In the genomic region with DNA sequence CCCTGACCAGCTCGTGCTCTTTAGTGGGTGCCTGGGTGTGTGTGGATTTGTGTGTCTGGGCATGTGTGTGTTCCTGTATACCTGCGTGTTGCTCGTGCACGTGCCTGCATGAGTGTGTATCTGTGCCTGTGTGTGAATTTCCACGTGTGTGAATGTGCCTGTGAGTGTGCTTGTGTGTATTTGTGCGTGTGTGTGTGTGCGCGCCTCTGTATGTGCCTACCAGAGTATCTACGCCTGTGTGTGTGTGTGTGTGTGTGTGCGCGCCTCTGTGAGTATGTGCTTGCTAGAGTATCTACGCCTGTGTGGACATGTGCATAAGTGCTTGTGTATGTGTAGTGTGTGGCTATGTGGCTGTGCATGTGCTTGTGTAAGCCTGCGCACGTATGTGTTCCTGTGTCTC, we compare ENCODE assay signal across 26 cellular contexts. TPM values are rescaled to one million over a fixed set of nuclear protein-coding genes. Genes with fewer than 3 reads are reported as not detected.
A peak's percentile ranks its signal among the peaks of the same experiment; 100 is the strongest.
DNase-seq lines count a peak whose midpoint lies in the region; ATAC-seq, FAIRE-seq and TF ChIP-seq lines count a peak whose summit lies in the region.
"Had no signal": no experiment of that assay in that cellular context is flagged by ENCODE, and none has a peak within 500 bp of the region (broad histone marks: within the 10 kb centered on the region; RNA-seq: fewer than 3 reads in every experiment).

No MANE protein-coding gene starts in this region.

- H2BK12ac ChIP-seq in H1 (ENCODE audit: low read depth, low read length), result peak overlapping the region; percentile 13; the same call in 1 of the 2 replicates

- TF ChIP-seq CTCF in C4-2B (conservative IDR thresholded peaks at IDR 0.05) (no peak), H1 (IDR thresholded peaks at IDR 0.05; ENCODE audit: control extremely low read depth in 1 of 3, insufficient read depth in 1 of 3, low read depth in 1 of 3, low read length in 3 of 3) (no peak), progenitor cell of endocrine pancreas (IDR thresholded peaks at IDR 0.05; ENCODE audit: unreplicated experiment) (no peak)

- no peaks in the 10 kb centered on the region for H4K20me1 ChIP-seq in H1 (replicated peaks in 1 of 2; ENCODE audit: control insufficient read depth in 1 of 2, insufficient read depth in 2 of 2, low read length in 2 of 2)
- H4K20me1 ChIP-seq: BLaER1 treated with 17β-estradiol and CSF1 and Interleukin-3, amounts not matched to agents 10 nM and 100 nM had no signal

- H3K27me3 ChIP-seq in H1 (replicated peaks in 1 of 4; ENCODE audit: control insufficient read depth in 3 of 4, extremely low read depth in 1 of 4, insufficient read depth in 3 of 4, low read length in 3 of 4), result no peaks in the 10 kb centered on the region
- H3K27me3 ChIP-seq: BLaER1 treated with 17β-estradiol and CSF1 and Interleukin-3, amounts not matched to agents 10 nM and 100 nM; brain microvascular endothelial cell; Peyer's patch; spleen had no signal

- 0 out of 2 replicates have a peak overlapping the region, but pooled peaks have one; percentile 1 for H2AK5ac ChIP-seq in H1 (ENCODE audit: low read depth, low read length)

- H3K27ac Mint-ChIP-seq in progenitor cell of endocrine pancreas, result peak overlapping the region; percentile 93
- H3K27ac Mint-ChIP-seq: activated CD4-positive, alpha-beta memory T cell treated with anti-CD3 and anti-CD28 coated beads, Interleukin-2, amount 10 ng/mL, durations not matched to agents 7 days and 5 days; activated T-helper 1 cell treated with anti-CD3 and anti-CD28 coated beads, Interleukin-12 subunit alpha, Interleukin-12 subunit beta, Interleukin-2, Interleukin-4 antibody, amounts not matched to agents 30 ng/mL and 10 ng/mL and 1 ng/mL, durations not matched to agents 14 hours and 24 hours and 36 hours had no signal

- H3K4me3 ChIP-seq in H1 (ENCODE audit: extremely low read depth in 1 of 4, insufficient read depth in 2 of 4, low read depth in 3 of 4, low read length in 4 of 4), result no peak overlapping the region
- H3K4me3 ChIP-seq: BLaER1 treated with 17β-estradiol and CSF1 and Interleukin-3, amounts not matched to agents 10 nM and 100 nM had no signal

- H3K56ac ChIP-seq in H1 (replicated peaks; ENCODE audit: insufficient read length, low read depth, low read length), result peak overlapping the region; percentile 53

- peak overlapping the region; percentile 14; the same call in 1 of the 2 replicates for H4K8ac ChIP-seq in H1 (ENCODE audit: extremely low read depth, insufficient read depth, low read length)

- no peaks in the 10 kb centered on the region for H3K27me3 Mint-ChIP-seq in progenitor cell of endocrine pancreas
- H3K27me3 Mint-ChIP-seq: stimulated activated naive CD8-positive, alpha-beta T cell treated with anti-CD3 and anti-CD28 coated beads, Interleukin-15, amount 100 ng/mL, for 72 hours had no signal

- H3K27ac ChIP-seq in C4-2B (peak overlapping the region; percentile 96), H1 (ENCODE audit: low read depth, low read length) (no peak overlapping the region)
- H3K27ac ChIP-seq: brain microvascular endothelial cell had no signal

- peaks cover 0 to 11% (median 8%) of the 10 kb centered on the region in 4 experiments; a peak in 6 of 7 replicates for H3K4me1 ChIP-seq in H1 (replicated peaks in 1 of 4; ENCODE audit: control insufficient read depth in 3 of 4, insufficient read depth in 4 of 4, low read length in 3 of 4)

- no peak overlapping the region for H3K18ac ChIP-seq in H1 (ENCODE audit: extremely low read depth, low read length)

- H2BK15ac ChIP-seq in H1 (ENCODE audit: low read length), result peak overlapping the region; percentile 95; the same call in 1 of the 2 replicates

- H3K9ac ChIP-seq in H1 (replicated peaks in 1 of 4; ENCODE audit: extremely low read depth in 1 of 4, low read depth in 3 of 4, low read length in 3 of 4), result peak overlapping the region in 2 of 4 experiments; percentile 28 to 49; a peak in 3 of 7 replicates
- H3K9ac ChIP-seq: BLaER1 treated with 17β-estradiol and CSF1 and Interleukin-3, amounts not matched to agents 10 nM and 100 nM had no signal

- no peak overlapping the region for H2BK5ac ChIP-seq in H1 (ENCODE audit: low read depth, low read length)

- TF ChIP-seq EP300 in H1 (IDR thresholded peaks at IDR 0.05; ENCODE audit: borderline replicate concordance in 1 of 2, low read depth in 2 of 2, low read length in 2 of 2), result no peak

- no peak for TF ChIP-seq POLR2A in H1 (IDR thresholded peaks at IDR 0.05; ENCODE audit: control extremely low read depth in 1 of 2, low read depth in 2 of 2, low read length in 2 of 2)

- no peak overlapping the region for H3K23ac ChIP-seq in H1 (ENCODE audit: insufficient read length)

- no peaks in the 10 kb centered on the region for H3K36me3 Mint-ChIP-seq in progenitor cell of endocrine pancreas (ENCODE audit: insufficient read depth)

- peak overlapping the region; percentile 77 for H4K91ac ChIP-seq in H1 (replicated peaks; ENCODE audit: insufficient read length, low read length)

- POLR2A ChIA-PET in H1 (lab: Charles Lee; ENCODE audit: partially characterized antibody), result interaction anchor here (0.6 to 2.1 kb wide), 8 partner anchors 8 to 76 kb away, joined by 3 to 12 read pairs (median 4); partner anchors contain the start of genes PI4KB, PSMB4 and RFX5

- peaks cover 18% of the 10 kb centered on the region for H3K4me1 Mint-ChIP-seq in progenitor cell of endocrine pancreas (ENCODE audit: low read depth)
- H3K4me1 Mint-ChIP-seq: activated CD4-positive, alpha-beta memory T cell treated with anti-CD3 and anti-CD28 coated beads, Interleukin-2, amount 10 ng/mL, durations not matched to agents 7 days and 5 days had no signal

- no peak overlapping the region; a peak in 1 of 4 replicates for H3K4me2 ChIP-seq in H1 (ENCODE audit: insufficient read depth in 1 of 2, low read depth in 2 of 2, low read length in 2 of 2)

- WGBS in H1 (ENCODE audit: extremely low coverage in 1 of 2, insufficient coverage in 1 of 2, insufficient read length in 1 of 2, insufficient replicate concordance in 2 of 2, low coverage in 1 of 2, low lambda C conversion rate in 2 of 2, missing lambda C conversion rate in 1 of 2), 2 experiments, result 96% methylated on average over 14 of the region's 14 CpGs; no CpG with 5 or more reads in 1 of the 2 experiments

- peak overlapping the region; percentile 96 for H3K4ac ChIP-seq in H1 (replicated peaks; ENCODE audit: insufficient read length, low read depth, low read length)

- H3K36me3 ChIP-seq in H1 (ENCODE audit: control insufficient read depth in 2 of 4, insufficient read depth in 4 of 4, low read length in 3 of 4), result no peaks in the 10 kb centered on the region; a peak in 1 of 8 replicates
- H3K36me3 ChIP-seq: BLaER1 treated with 17β-estradiol and CSF1 and Interleukin-3, amounts not matched to agents 10 nM and 100 nM; brain microvascular endothelial cell had no signal

- H3K79me2 ChIP-seq in H1 (ENCODE audit: control insufficient read depth in 1 of 2, insufficient read depth in 2 of 2, low read length in 2 of 2), result no peaks in the 10 kb centered on the region

- no peak for ATAC-seq in HG02970 (IDR thresholded peaks at IDR 0.05; ENCODE audit: low FRiP score, unreplicated experiment)
- ATAC-seq: stimulated activated naive CD8-positive, alpha-beta T cell treated with anti-CD3 and anti-CD28 coated beads, Interleukin-15, amount 100 ng/mL, for 72 hours had no signal

- peak overlapping the region; percentile 14; the same call in 1 of the 2 replicates for H2AFZ ChIP-seq in H1 (ENCODE audit: low read length)

- no peak overlapping the region; the same call in 1 of the 2 replicates for H2BK20ac ChIP-seq in H1 (ENCODE audit: low read length)

- peaks cover 2% of the 10 kb centered on the region; the same call in 1 of the 2 replicates for H3K23me2 ChIP-seq in H1 (ENCODE audit: low read depth, low read length)

- CTCF ChIA-PET in H1 (lab: Charles Lee; ENCODE audit: partially characterized antibody), result interaction anchor here (0.7 to 1.3 kb wide), 3 partner anchors 25 to 34 kb away, joined by 3 read pairs; no protein-coding TSS in a partner anchor

- DNase-seq in NCI-H69 (lab: John Stamatoyannopoulos, UW) (peak; percentile 23), H1 (ENCODE audit: low read depth in 1 of 2, low spot score in 2 of 2) (no peak), progenitor cell of endocrine pancreas (ENCODE audit: low spot score, unreplicated experiment) (no peak), DMS153 (lab: John Stamatoyannopoulos, UW) (no peak), HPDE6-E6E7 (ENCODE audit: extremely low spot score) (no peak)
- DNase-seq: activated CD4-positive, alpha-beta memory T cell treated with anti-CD3 and anti-CD28 coated beads, Interleukin-2, amount 10 ng/mL, durations not matched to agents 7 days and 5 days; activated CD8-positive, alpha-beta memory T cell treated with anti-CD3 and anti-CD28 coated beads, Interleukin-2, amount 50 U/mL, for 4 hours; activated naive CD4-positive, alpha-beta T cell treated with anti-CD3 and anti-CD28 coated beads, Interleukin-2, amount 50 U/mL, for 16 hours; cerebellar nuclear complex; GDM1; GOT3; NCI-H1436 treated with DMSO at 0.1 percent for 48 hours; stimulated activated CD4-positive, alpha-beta T cell treated with anti-CD3 and anti-CD28 coated beads, Interleukin-2, amount 100 ng/mL, for 24 hours; stimulated activated CD8-positive, alpha-beta memory T cell treated with anti-CD3 and anti-CD28 coated beads, Interleukin-4, amount 100 ng/mL, for 48 hours; stimulated activated naive CD8-positive, alpha-beta T cell treated with anti-CD3 and anti-CD28 coated beads, Interleukin-15, amount 100 ng/mL, for 72 hours had no signal

- TF ChIP-seq RAD21 in H1 (IDR thresholded peaks at IDR 0.05 in 1 of 2, conservative IDR thresholded peaks at IDR 0.05 in 1 of 2; ENCODE audit: low read depth in 2 of 2, low read length in 2 of 2), result no peak

- FAIRE-seq in H1 (lab: Jason Lieb, UNC), result no peak

- H2BK120ac ChIP-seq in H1 (replicated peaks; ENCODE audit: low read depth, low read length), result peak overlapping the region; percentile 85

- no peaks in the 10 kb centered on the region for H3K79me1 ChIP-seq in H1 (ENCODE audit: low read depth, low read length)

- H4K5ac ChIP-seq in H1 (ENCODE audit: insufficient read length, low read depth, low read length), result no peak overlapping the region

- no peaks in the 10 kb centered on the region for H3K9me3 ChIP-seq in H1 (ENCODE audit: insufficient read depth in 2 of 2, low read depth in 1 of 2, low read length in 1 of 2)
- H3K9me3 ChIP-seq: BLaER1 treated with 17β-estradiol and CSF1 and Interleukin-3, amounts not matched to agents 10 nM and 100 nM; lower lobe of right lung; mucosa of descending colon; Peyer's patch; spleen had no signal

- H3K14ac ChIP-seq in H1 (ENCODE audit: insufficient read length), result no peak overlapping the region

- peak overlapping the region; percentile 44 for H3K4me3 Mint-ChIP-seq in progenitor cell of endocrine pancreas (ENCODE audit: low read depth)
- H3K4me3 Mint-ChIP-seq: activated CD4-positive, alpha-beta memory T cell treated with anti-CD3 and anti-CD28 coated beads, Interleukin-2, amount 10 ng/mL, durations not matched to agents 7 days and 5 days; activated T-helper 1 cell treated with anti-CD3 and anti-CD28 coated beads, Interleukin-12 subunit alpha, Interleukin-12 subunit beta, Interleukin-2, Interleukin-4 antibody, amounts not matched to agents 30 ng/mL and 10 ng/mL and 1 ng/mL, durations not matched to agents 14 hours and 24 hours and 36 hours; stimulated activated naive CD8-positive, alpha-beta T cell treated with anti-CD3 and anti-CD28 coated beads, Interleukin-15, amount 100 ng/mL, for 72 hours had no signal

- no peaks in the 10 kb centered on the region for H3K9me3 Mint-ChIP-seq in progenitor cell of endocrine pancreas (ENCODE audit: low read depth)
- H3K9me3 Mint-ChIP-seq: activated CD4-positive, alpha-beta memory T cell treated with anti-CD3 and anti-CD28 coated beads, Interleukin-2, amount 10 ng/mL, durations not matched to agents 7 days and 5 days; activated T-helper 1 cell treated with anti-CD3 and anti-CD28 coated beads, Interleukin-12 subunit alpha, Interleukin-12 subunit beta, Interleukin-2, Interleukin-4 antibody, amounts not matched to agents 30 ng/mL and 10 ng/mL and 1 ng/mL, durations not matched to agents 14 hours and 24 hours and 36 hours; stimulated activated naive CD8-positive, alpha-beta T cell treated with anti-CD3 and anti-CD28 coated beads, Interleukin-15, amount 100 ng/mL, for 72 hours had no signal

RNA-seq across cellular contexts. Expression of gene SELENBP1, which starts 0.7 kb away (rescaled TPM):
- total RNA-seq in H1 (2021; fragmentation: NEBNext Ultra II Directional; extraction: Animal tissue kit (Norgen Biotek cat#: 25700)), result 15.3 and 20.0 TPM in 2 replicates
- polyA plus RNA-seq in H1 (2011; rRNA removed), result 32.4 and 39.4 TPM in 2 replicates
- polyA plus RNA-seq in H1 (2011; cell fraction: cytosol; rRNA removed), result 39.9 TPM
- polyA plus RNA-seq in H1 (2011; cell fraction: nucleus; rRNA removed), result 120 TPM
- polyA plus RNA-seq in H1 (2012, experiment 1 of 2), result 22.5 to 28.2 TPM (median 25.5 TPM) in 4 replicates
- polyA plus RNA-seq in H1 (2012, experiment 2 of 2), result 18.5 TPM
- 11.7 TPM for polyA plus RNA-seq in H1 (2013, experiment 1 of 2)
- 10.3 TPM for polyA plus RNA-seq in H1 (2013, experiment 2 of 2)
- polyA minus RNA-seq in H1 (2011; rRNA and poly(A)+ RNA removed), result 18.6 and 27.3 TPM in 2 replicates
- polyA minus RNA-seq in H1 (2011; cell fraction: cytosol; rRNA and poly(A)+ RNA removed), result 12.6 TPM
- polyA minus RNA-seq in H1 (2011; cell fraction: nucleus; rRNA and poly(A)+ RNA removed), result 12.8 TPM
- total RNA-seq in progenitor cell of endocrine pancreas, result 56.2 and 57.0 TPM in 2 replicates
- total RNA-seq: activated CD4-positive, alpha-beta memory T cell treated with anti-CD3 and anti-CD28 coated beads, Interleukin-2, amount 10 ng/mL, durations not matched to agents 7 days and 5 days; activated T-helper 1 cell treated with anti-CD3 and anti-CD28 coated beads, Interleukin-12 subunit alpha, Interleukin-12 subunit beta, Interleukin-2, Interleukin-4 antibody, amounts not matched to agents 30 ng/mL and 10 ng/mL and 1 ng/mL, durations not matched to agents 14 hours and 24 hours and 36 hours; T-helper 2 cell treated with Interferon-gamma antibody and Interleukin-4, amounts not matched to agents 100 ng/mL and 5 ng/mL, for 36 hours had no signal
- polyA plus RNA-seq: neural cell had no signal

RNA-seq across cellular contexts. Expression of gene RFX5, which starts 26.1 kb away (rescaled TPM):
- total RNA-seq in H1 (2021; fragmentation: NEBNext Ultra II Directional; extraction: Animal tissue kit (Norgen Biotek cat#: 25700)), result 57.6 and 59.7 TPM in 2 replicates
- polyA plus RNA-seq in H1 (2011; rRNA removed), result 27.8 and 29.9 TPM in 2 replicates
- polyA plus RNA-seq in H1 (2011; cell fraction: cytosol; rRNA removed), result 47.2 TPM
- polyA plus RNA-seq in H1 (2011; cell fraction: nucleus; rRNA removed), result 120 TPM
- polyA plus RNA-seq in H1 (2012, experiment 1 of 2), result 42.3 to 70.4 TPM (median 49.2 TPM) in 4 replicates
- 20.4 TPM for polyA plus RNA-seq in H1 (2012, experiment 2 of 2)
- 34.9 TPM for polyA plus RNA-seq in H1 (2013, experiment 1 of 2)
- 34.7 TPM for polyA plus RNA-seq in H1 (2013, experiment 2 of 2)
- polyA minus RNA-seq in H1 (2011; rRNA and poly(A)+ RNA removed), result 121 and 134 TPM in 2 replicates
- polyA minus RNA-seq in H1 (2011; cell fraction: cytosol; rRNA and poly(A)+ RNA removed), result 38.2 TPM
- 39.0 TPM for polyA minus RNA-seq in H1 (2011; cell fraction: nucleus; rRNA and poly(A)+ RNA removed)
- 96.0 and 97.5 TPM in 2 replicates for total RNA-seq in progenitor cell of endocrine pancreas

RNA-seq across cellular contexts. Expression of gene PSMB4, which starts 26.2 kb away (rescaled TPM):
- 422 and 430 TPM in 2 replicates for total RNA-seq in H1 (2021; fragmentation: NEBNext Ultra II Directional; extraction: Animal tissue kit (Norgen Biotek cat#: 25700))
- 1,009 and 1,098 TPM in 2 replicates for polyA plus RNA-seq in H1 (2011; rRNA removed)
- polyA plus RNA-seq in H1 (2011; cell fraction: cytosol; rRNA removed), result 783 TPM
- polyA plus RNA-seq in H1 (2011; cell fraction: nucleus; rRNA removed), result 763 TPM
- 517 to 666 TPM (median 572 TPM) in 4 replicates for polyA plus RNA-seq in H1 (2012, experiment 1 of 2)
- polyA plus RNA-seq in H1 (2012, experiment 2 of 2), result 709 TPM
- polyA plus RNA-seq in H1 (2013, experiment 1 of 2), result 472 TPM
- 465 TPM for polyA plus RNA-seq in H1 (2013, experiment 2 of 2)
- 467 and 489 TPM in 2 replicates for polyA minus RNA-seq in H1 (2011; rRNA and poly(A)+ RNA removed)
- 239 TPM for polyA minus RNA-seq in H1 (2011; cell fraction: cytosol; rRNA and poly(A)+ RNA removed)
- 135 TPM for polyA minus RNA-seq in H1 (2011; cell fraction: nucleus; rRNA and poly(A)+ RNA removed)
- total RNA-seq in progenitor cell of endocrine pancreas, result 227 and 235 TPM in 2 replicates

RNA-seq across cellular contexts. Expression of gene PI4KB, which starts 46.0 kb away (rescaled TPM):
- 30.1 and 31.0 TPM in 2 replicates for total RNA-seq in H1 (2021; fragmentation: NEBNext Ultra II Directional; extraction: Animal tissue kit (Norgen Biotek cat#: 25700))
- 33.1 and 37.1 TPM in 2 replicates for polyA plus RNA-seq in H1 (2011; rRNA removed)
- 38.3 TPM for polyA plus RNA-seq in H1 (2011; cell fraction: cytosol; rRNA removed)
- 68.6 TPM for polyA plus RNA-seq in H1 (2011; cell fraction: nucleus; rRNA removed)
- polyA plus RNA-seq in H1 (2012, experiment 1 of 2), result 25.9 to 30.3 TPM (median 27.6 TPM) in 4 replicates
- polyA plus RNA-seq in H1 (2012, experiment 2 of 2), result 22.8 TPM
- 13.7 TPM for polyA plus RNA-seq in H1 (2013, experiment 1 of 2)
- 13.8 TPM for polyA plus RNA-seq in H1 (2013, experiment 2 of 2)
- polyA minus RNA-seq in H1 (2011; rRNA and poly(A)+ RNA removed), result 75.6 and 82.5 TPM in 2 replicates
- 39.6 TPM for polyA minus RNA-seq in H1 (2011; cell fraction: cytosol; rRNA and poly(A)+ RNA removed)
- 34.0 TPM for polyA minus RNA-seq in H1 (2011; cell fraction: nucleus; rRNA and poly(A)+ RNA removed)
- total RNA-seq in progenitor cell of endocrine pancreas, result 52.1 and 55.1 TPM in 2 replicates
